Comparison of ENCODE assay signal across 8 cellular contexts in the genomic region with DNA sequence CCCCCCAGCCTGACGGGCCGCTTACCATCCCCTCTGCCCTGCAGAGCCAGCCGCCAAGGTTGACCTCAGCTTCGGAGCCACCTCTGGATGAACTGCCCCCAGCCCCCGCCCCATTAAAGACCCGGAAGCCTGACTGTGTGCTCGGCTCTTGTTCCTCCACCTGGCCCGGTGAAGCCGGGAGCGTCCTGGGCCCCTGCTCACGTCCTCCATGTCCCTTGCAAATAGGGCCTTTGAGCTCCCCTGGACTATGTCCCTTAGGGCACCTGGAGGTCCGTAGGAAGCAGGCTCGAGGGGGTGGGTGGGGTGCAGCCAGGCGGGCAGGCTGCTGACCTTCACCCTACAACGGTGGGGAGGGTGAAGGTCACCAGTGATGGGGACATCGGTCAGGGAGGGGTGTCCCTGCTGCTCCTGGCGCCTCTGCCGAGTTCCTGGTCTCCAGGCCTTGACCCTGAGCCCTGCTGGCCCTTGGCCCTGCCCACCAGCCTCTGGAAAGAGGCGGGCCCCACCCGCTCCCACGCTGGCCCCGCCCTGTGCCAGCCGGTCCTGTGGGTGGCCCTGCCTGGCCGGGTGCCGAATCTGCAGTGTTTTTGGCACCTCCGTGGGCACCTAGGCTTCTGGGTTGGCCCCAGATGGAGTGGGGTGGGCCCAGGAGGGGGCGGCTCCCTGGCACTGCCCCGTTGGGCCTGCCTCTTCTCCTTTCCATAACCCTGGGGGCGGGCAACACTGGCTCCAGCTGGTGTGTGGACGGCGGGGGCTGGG. TPM values are rescaled to one million over a fixed set of nuclear protein-coding genes. Genes with fewer than 3 reads are reported as not detected.
DNase-seq lines count a peak whose midpoint lies in the region; ATAC-seq and TF ChIP-seq lines count a peak whose summit lies in the region.

No MANE protein-coding gene starts in this region.

- no peaks in the 10 kb centered on the region for H3K27me3 ChIP-seq in Caco-2 (replicated peaks; ENCODE audit: control insufficient read depth, insufficient read depth, low read length)

- peak; percentile 38 for ATAC-seq in left ventricle myocardium superior
- no peak for ATAC-seq in stimulated activated effector memory CD8-positive, alpha-beta T cell treated with anti-CD3 and anti-CD28 coated beads, Interleukin-12 subunit alpha, Interleukin-12 subunit beta, amount 100 ng/mL, for 72 hours
- ATAC-seq in GM21367 (IDR thresholded peaks at IDR 0.05; ENCODE audit: unreplicated experiment), result no peak

- no peaks in the 10 kb centered on the region; the same call in 1 of the 2 replicates for H3K36me3 ChIP-seq in Caco-2 (ENCODE audit: control insufficient read depth, insufficient read depth, low read length)

- no peak overlapping the region for H3K27ac Mint-ChIP-seq in stimulated activated effector memory CD8-positive, alpha-beta T cell treated with anti-CD3 and anti-CD28 coated beads, Interleukin-12 subunit alpha, Interleukin-12 subunit beta, amount 100 ng/mL, for 72 hours
- no peak overlapping the region for H3K27ac Mint-ChIP-seq in Caco-2 (ENCODE audit: unreplicated experiment)

- H3K9me3 Mint-ChIP-seq in stimulated activated effector memory CD8-positive, alpha-beta T cell treated with anti-CD3 and anti-CD28 coated beads, Interleukin-12 subunit alpha, Interleukin-12 subunit beta, amount 100 ng/mL, for 72 hours, result no peaks in the 10 kb centered on the region
- H3K9me3 Mint-ChIP-seq in Caco-2 (ENCODE audit: unreplicated experiment), result no peaks in the 10 kb centered on the region

- peak overlapping the region; percentile 57 for H3K4me3 Mint-ChIP-seq in stimulated activated effector memory CD8-positive, alpha-beta T cell treated with anti-CD3 and anti-CD28 coated beads, Interleukin-12 subunit alpha, Interleukin-12 subunit beta, amount 100 ng/mL, for 72 hours
- H3K4me3 Mint-ChIP-seq in Caco-2 (ENCODE audit: unreplicated experiment), result no peak overlapping the region

- H3K36me3 Mint-ChIP-seq in stimulated activated effector memory CD8-positive, alpha-beta T cell treated with anti-CD3 and anti-CD28 coated beads, Interleukin-12 subunit alpha, Interleukin-12 subunit beta, amount 100 ng/mL, for 72 hours, result peaks cover 44% of the 10 kb centered on the region
- H3K36me3 Mint-ChIP-seq in Caco-2 (ENCODE audit: insufficient read depth, unreplicated experiment), result peaks cover 34% of the 10 kb centered on the region

- DNase-seq in HFF-Myc (ENCODE audit: extremely low read depth, low read depth) (no peak), left ventricle myocardium superior (peak; percentile 93), DMS153 (lab: John Stamatoyannopoulos, UW) (no peak), HuH-7 (ENCODE audit: low spot score) (no peak), Caco-2 (no peak)
- DNase-seq in activated CD8-positive, alpha-beta memory T cell treated with anti-CD3 and anti-CD28 coated beads, Interleukin-2, amount 50 U/mL, for 4 hours, result peak; percentile 43
- no peak for DNase-seq in stimulated activated effector memory CD8-positive, alpha-beta T cell treated with anti-CD3 and anti-CD28 coated beads, Interleukin-12 subunit alpha, Interleukin-12 subunit beta, amount 100 ng/mL, for 72 hours (ENCODE audit: low spot score in 2 of 2)

- POLR2A ChIA-PET in Caco-2 (lab: Charles Lee), result interaction anchor here (0.5 to 4.4 kb wide), 8 partner anchors 9 to 218 kb away, joined by 3 to 110 read pairs (median 6); a partner anchor contains a TSS

- intact Hi-C loops in left ventricle myocardium superior (cut with micrococcal nuclease), result no loop called here
- intact Hi-C loops in Caco-2 (cut with micrococcal nuclease; ENCODE audit: unreplicated experiment), result loop anchor here (1.0 kb wide), 1 partner anchor 24 kb away; a partner anchor contains a TSS

- peak overlapping the region; percentile 79 for H3K4me3 ChIP-seq in HFF-Myc (replicated peaks; ENCODE audit: low read depth, low read length)
- H3K4me3 ChIP-seq in Caco-2 (ENCODE audit: low read depth, low read length), result no peak overlapping the region

- BruUV-seq in Caco-2 (replicated peaks; lab: Mats Ljungman, UMichigan), result no TSS peak

- CTCF ChIA-PET in Caco-2 (lab: Charles Lee), result interaction anchor here (0.6 to 3.4 kb wide), 15 partner anchors 8 to 179 kb away, joined by 3 to 440 read pairs (median 4); a partner anchor contains a TSS

- TF ChIP-seq CTCF in HFF-Myc (IDR thresholded peaks at IDR 0.05; ENCODE audit: low read depth, low read length, missing control alignments) (no peak), Caco-2 (IDR thresholded peaks at IDR 0.05; ENCODE audit: insufficient read depth in 1 of 2, low read depth in 1 of 2, low read length in 1 of 2, severe bottlenecking in 1 of 2, unreplicated experiment in 1 of 2) (no peak)

- no peaks in the 10 kb centered on the region for H3K27me3 Mint-ChIP-seq in Caco-2 (ENCODE audit: insufficient read depth, unreplicated experiment)

- no peaks in the 10 kb centered on the region for H3K9me3 ChIP-seq in Caco-2

- H3K4me1 Mint-ChIP-seq in stimulated activated effector memory CD8-positive, alpha-beta T cell treated with anti-CD3 and anti-CD28 coated beads, Interleukin-12 subunit alpha, Interleukin-12 subunit beta, amount 100 ng/mL, for 72 hours, result peaks cover 24% of the 10 kb centered on the region
- H3K4me1 Mint-ChIP-seq in Caco-2 (ENCODE audit: low read depth, unreplicated experiment), result no peaks in the 10 kb centered on the region

- peaks cover 43% of the 10 kb centered on the region for H3K4me1 ChIP-seq in Caco-2

RNA-seq across cellular contexts. Expression of a gene that starts 3.3 kb away (rescaled TPM):
- 686 TPM for total RNA-seq in left ventricle myocardium superior
- 126 and 140 TPM in 2 replicates for total RNA-seq in Caco-2 (2022)

RNA-seq across cellular contexts. Expression of a gene that starts 3.5 kb away (rescaled TPM):
- 59.7 TPM for total RNA-seq in left ventricle myocardium superior
- total RNA-seq in Caco-2 (2022), result 125 and 128 TPM in 2 replicates

RNA-seq across cellular contexts. Expression of a gene that starts 7.1 kb away (rescaled TPM):
- total RNA-seq in left ventricle myocardium superior (1.2 TPM), Caco-2 (2022) (7.3 and 9.7 TPM in 2 replicates)

RNA-seq across cellular contexts. Expression of a gene that starts 24.3 kb away (rescaled TPM):
- 248 TPM for total RNA-seq in left ventricle myocardium superior
- 289 and 331 TPM in 2 replicates for total RNA-seq in Caco-2 (2022)

RNA-seq across cellular contexts. Expression of a gene that starts 30.5 kb away (rescaled TPM):
- total RNA-seq in left ventricle myocardium superior (13.1 TPM), Caco-2 (2022) (51.0 and 56.3 TPM in 2 replicates)

Comparison
In these comparisons a context has a peak if more than half of its experiments do, and no peak if none do; other contexts are left out.
1. DNase-seq: peak in activated CD8-positive, alpha-beta memory T cell treated with anti-CD3 and anti-CD28 coated beads, Interleukin-2, amount 50 U/mL, for 4 hours (single experiment) and left ventricle myocardium superior (single experiment); none in HFF-Myc (single experiment), stimulated activated effector memory CD8-positive, alpha-beta T cell treated with anti-CD3 and anti-CD28 coated beads, Interleukin-12 subunit alpha, Interleukin-12 subunit beta, amount 100 ng/mL, for 72 hours (0 of 2), DMS153 (single experiment), HuH-7 (single experiment) and Caco-2 (0 of 2).